ENCODE assay signal across 8 cellular contexts in genomic region chr1:230066466-230067404, GRCh38. TPM values are rescaled to one million over a fixed set of nuclear protein-coding genes. Genes with fewer than 3 reads are reported as not detected.
DNase-seq lines count a peak whose midpoint lies in the region; ATAC-seq and TF ChIP-seq lines count a peak whose summit lies in the region.

GALNT2 (plus strand) TSS chr1:230067238; CDS start chr1:230067281, 43 bp downstream.

- peaks cover 4 to 42% (median 26%) of the 10 kb centered on the region in 4 donors for H3K4me1 Mint-ChIP-seq in CD4-positive, CD25-positive, alpha-beta regulatory T cell

- H3K4me3 Mint-ChIP-seq in CD4-positive, CD25-positive, alpha-beta regulatory T cell: peak within 1 kb of the TSS; percentile 92 to 97 (median 94)

- no peak for TF ChIP-seq RAD21 in liver (IDR thresholded peaks at IDR 0.05)

- under 1% methylated on average over 104 of the region's 104 CpGs for WGBS in liver

- peak within 1 kb of the TSS; percentile 27 to 95 (median 91) for H3K27ac Mint-ChIP-seq in CD4-positive, CD25-positive, alpha-beta regulatory T cell

- H3K4me1 ChIP-seq in CD4-positive, CD25-positive, alpha-beta regulatory T cell (ENCODE audit: control insufficient read depth, insufficient read depth, low read length, poor library complexity, severe bottlenecking): peaks cover 25% of the 10 kb centered on the region
- H3K4me1 ChIP-seq in liver (ENCODE audit: control insufficient read depth in 4 of 4, insufficient read depth in 4 of 4, low read length in 3 of 4): peaks cover 0 to 40% (median 5%) of the 10 kb centered on the region in 4 donors

- peak; percentile 86 to 93 (median 89) for DNase-seq in CD4-positive, CD25-positive, alpha-beta regulatory T cell
- DNase-seq in NCI-H82 treated with DMSO at 0.1 percent for 48 hours (lab: John Stamatoyannopoulos, UW; ENCODE audit: unreplicated experiment) (peak; percentile 91), dermis microvascular lymphatic vessel endothelial cell (ENCODE audit: low read depth in 2 of 2) (peak; percentile 36 to 87)
- peak; percentile 84 to 85 for DNase-seq in activated CD4-positive, alpha-beta T cell treated with anti-CD3 and anti-CD28 coated beads, Interleukin-2, amount 50 U/mL, for 48 hours
- peak; percentile 90 for DNase-seq in stimulated activated CD4-positive, alpha-beta T cell treated with anti-CD3 and anti-CD28 coated beads, Interleukin-4, amount 100 ng/mL, for 1 hour

- no peaks in the 10 kb centered on the region for H3K36me3 ChIP-seq in CD4-positive, CD25-positive, alpha-beta regulatory T cell (ENCODE audit: control insufficient read depth, insufficient read depth, low read length)
- H3K36me3 ChIP-seq in liver (ENCODE audit: control insufficient read depth in 4 of 4, insufficient read depth in 3 of 4, low read depth in 1 of 4, low read length in 3 of 4): no peaks in the 10 kb centered on the region

- peaks cover 5% of the 10 kb centered on the region for H3K27me3 Mint-ChIP-seq in CD4-positive, CD25-positive, alpha-beta regulatory T cell

- peak within 1 kb of the TSS; percentile 76 for H3K27ac ChIP-seq in CD4-positive, CD25-positive, alpha-beta regulatory T cell (ENCODE audit: insufficient read depth, low read length, poor library complexity, severe bottlenecking)
- H3K27ac ChIP-seq in liver (ENCODE audit: low read depth in 1 of 2, low read length in 2 of 2): peak within 1 kb of the TSS; percentile 93 to 97

- no peak for TF ChIP-seq CTCF in liver (IDR thresholded peaks at IDR 0.05; ENCODE audit: low read depth, low read length, missing input control)

- H3K4me3 ChIP-seq in CD4-positive, CD25-positive, alpha-beta regulatory T cell (ENCODE audit: low read depth, low read length): peak within 1 kb of the TSS; percentile 78
- H3K4me3 ChIP-seq in liver (ENCODE audit: low read depth in 1 of 3, low read length in 3 of 3): peak within 1 kb of the TSS; percentile 82 to 99 (median 94)

- H3K9me3 Mint-ChIP-seq in CD4-positive, CD25-positive, alpha-beta regulatory T cell: peaks cover 0 to 7% (median 0%) of the 10 kb centered on the region in 7 donors

- peaks cover under 1% of the 10 kb centered on the region for H3K27me3 ChIP-seq in CD4-positive, CD25-positive, alpha-beta regulatory T cell (ENCODE audit: control insufficient read depth, insufficient read depth, low read length)
- no peaks in the 10 kb centered on the region for H3K27me3 ChIP-seq in liver (ENCODE audit: control insufficient read depth in 4 of 4, insufficient read depth in 4 of 4, low read length in 3 of 4)

- peak within 1 kb of the TSS; percentile 86 to 96 for H3K9ac ChIP-seq in liver (ENCODE audit: low read depth in 1 of 2, low read length in 2 of 2)

- ATAC-seq in CD4-positive, CD25-positive, alpha-beta regulatory T cell (ENCODE audit: low read depth in 2 of 2): peak; percentile 91 to 92
- ATAC-seq in GM19438 (IDR thresholded peaks at IDR 0.05; ENCODE audit: low read depth, unreplicated experiment) (peak; percentile 73), HG03565 (IDR thresholded peaks at IDR 0.05; ENCODE audit: unreplicated experiment) (peak; percentile 88)

- no peaks in the 10 kb centered on the region for H3K36me3 Mint-ChIP-seq in CD4-positive, CD25-positive, alpha-beta regulatory T cell

- H3K9me3 ChIP-seq in CD4-positive, CD25-positive, alpha-beta regulatory T cell (ENCODE audit: control insufficient read depth in 2 of 2, low read length in 2 of 2): peaks cover 4% of the 10 kb centered on the region in 2 experiments
- no peaks in the 10 kb centered on the region for H3K9me3 ChIP-seq in liver (ENCODE audit: control insufficient read depth in 4 of 4, low read length in 3 of 4)

TF ChIP-seq in liver, 16 proteins besides CTCF, POLR2A, EP300 and RAD21:
- TF ChIP-seq TAF1 (conservative IDR thresholded peaks at IDR 0.05) (no peak), ATF3 (IDR thresholded peaks at IDR 0.05) (no peak), GABPA (IDR thresholded peaks at IDR 0.05 in 1 of 2, conservative IDR thresholded peaks at IDR 0.05 in 1 of 2) (no peak), MAX (IDR thresholded peaks at IDR 0.05) (no peak), FOXA1 (IDR thresholded peaks at IDR 0.05) (no peak), YY1 (IDR thresholded peaks at IDR 0.05) (no peak), NR2F2 (IDR thresholded peaks at IDR 0.05) (no peak), RXRA (IDR thresholded peaks at IDR 0.05) (peak in 1 of 2 donors; percentile 5), REST (IDR thresholded peaks at IDR 0.05) (peak; percentile 8), EGR1 (IDR thresholded peaks at IDR 0.05; ENCODE audit: low read depth in 2 of 2) (peak; percentile 82 to 90), HNF4A (conservative IDR thresholded peaks at IDR 0.05) (no peak), SP1 (IDR thresholded peaks at IDR 0.05) (no peak)

RNA-seq across cellular contexts. Expression of gene GALNT2, which starts in this region (rescaled TPM):
- 15.8 TPM for total RNA-seq in CD4-positive, CD25-positive, alpha-beta regulatory T cell
- 10 to 100 TPM; 10.9 to 13.4 (median 12.3) TPM for polyA plus RNA-seq in CD4-positive, CD25-positive, alpha-beta regulatory T cell
- 38.1 and 46.9 TPM in 2 replicates for total RNA-seq in dermis microvascular lymphatic vessel endothelial cell
- total RNA-seq in liver: 100 to 1,000 TPM in 1 of 2 donors, 10 to 100 TPM in 1; 75.8 to 153 TPM
- polyA plus RNA-seq in liver: 100 to 1,000 TPM in 1 of 2 donors, 10 to 100 TPM in 1; 47.5 to 182 TPM

Comparison
In these comparisons a context has a peak if more than half of its experiments do, and no peak if none do; other contexts are left out.
1. Peak in every context shown above with its lines: DNase-seq, ATAC-seq, H3K4me3 ChIP-seq and H3K27ac ChIP-seq.